Comparison of ENCODE assay signal across 19 cellular contexts in the genomic region with DNA sequence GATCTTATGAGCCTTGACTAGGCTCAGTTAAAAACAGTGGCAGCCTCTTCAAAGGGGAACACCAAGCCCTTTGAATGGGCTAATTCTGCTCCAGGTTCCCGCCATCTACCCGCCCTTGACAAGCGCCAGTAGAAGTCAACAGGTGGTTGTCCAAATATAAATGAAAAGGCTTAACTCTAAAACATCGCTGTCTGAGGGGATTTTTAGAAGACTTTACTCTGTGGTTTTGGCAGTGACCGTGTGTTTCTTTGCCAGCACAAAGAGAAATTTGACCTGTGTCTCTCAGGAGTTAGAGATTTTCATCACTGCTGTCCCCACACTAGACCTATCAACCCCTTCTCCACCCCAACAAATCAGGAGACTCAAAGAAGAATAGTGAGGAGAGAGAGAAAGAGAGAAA. TPM values are rescaled to one million over a fixed set of nuclear protein-coding genes. Genes with fewer than 3 reads are reported as not detected.
DNase-seq lines count a peak whose midpoint lies in the region; ATAC-seq and TF ChIP-seq lines count a peak whose summit lies in the region.
"Had no signal": no experiment of that assay in that cellular context is flagged by ENCODE, and none has a peak within 500 bp of the region (broad histone marks: within the 10 kb centered on the region; RNA-seq: fewer than 3 reads in every experiment).

No MANE protein-coding gene starts in this region.

- TF ChIP-seq CTCF in WERI-Rb-1 (IDR thresholded peaks at IDR 0.05; ENCODE audit: low read depth, low read length): no peak

- ATAC-seq in GM21786 (IDR thresholded peaks at IDR 0.05; ENCODE audit: unreplicated experiment) (peak; percentile 33), HG03565 (IDR thresholded peaks at IDR 0.05; ENCODE audit: unreplicated experiment) (peak; percentile 30)

- DNase-seq in NCI-H1092 treated with DMSO at 0.1 percent for 48 hours (lab: John Stamatoyannopoulos, UW) (peak; percentile 19), NCI-H1092 (lab: John Stamatoyannopoulos, UW) (no peak), myocyte (ENCODE audit: low read depth) (peak; percentile 82), NCI-H128 (lab: John Stamatoyannopoulos, UW; ENCODE audit: unreplicated experiment) (no peak), WERI-Rb-1 (no peak)
- DNase-seq in activated effector memory CD4-positive, alpha-beta T cell treated with Interleukin-2 at 50 U/mL for 16 hours: no peak
- DNase-seq: activated CD4-positive, alpha-beta memory T cell treated with anti-CD3 and anti-CD28 coated beads, Interleukin-2, amount 10 ng/mL, durations not matched to agents 7 days and 5 days; colonic mucosa; immature natural killer cell; NCI-H146; NK-92 treated with Interleukin-12 subunit alpha and Interleukin-12 subunit beta, amount 100 ng/mL, for 24 hours; SHP77; transverse colon had no signal

- H3K36me3 ChIP-seq in WERI-Rb-1: no peaks in the 10 kb centered on the region
- H3K36me3 ChIP-seq: colonic mucosa, neural progenitor cell, right atrium auricular region, transverse colon had no signal

- H3K9me3 ChIP-seq in WERI-Rb-1 (ENCODE audit: severe bottlenecking): no peaks in the 10 kb centered on the region
- H3K9me3 ChIP-seq: colonic mucosa, right atrium auricular region, transverse colon had no signal

- no peak overlapping the region for H3K27ac ChIP-seq in WERI-Rb-1
- H3K27ac ChIP-seq: colonic mucosa, epithelial cell of prostate, neural progenitor cell, right atrium auricular region, transverse colon had no signal

- no peaks in the 10 kb centered on the region for H3K27me3 ChIP-seq in WERI-Rb-1 (ENCODE audit: insufficient read depth, low read depth, severe bottlenecking)
- H3K27me3 ChIP-seq: colonic mucosa, neural progenitor cell, right atrium auricular region had no signal

- no peak overlapping the region for H3K4me3 ChIP-seq in WERI-Rb-1 (ENCODE audit: low read depth, low read length)
- H3K4me3 ChIP-seq: colonic mucosa, neural progenitor cell, right atrium auricular region, transverse colon had no signal

RNA-seq across cellular contexts. Expression of gene SIM1, which starts 19.8 kb away (rescaled TPM):
- 29.7 and 39.7 TPM in 2 replicates for total RNA-seq in myocyte
- 2.8 TPM for polyA plus RNA-seq in myocyte (2012)
- total RNA-seq: A172, right atrium auricular region, transverse colon had no signal
- polyA plus RNA-seq: immature natural killer cell had no signal

Comparison
In these comparisons a context has a peak if more than half of its experiments do, and no peak if none do; other contexts are left out.
1. DNase-seq: peak in NCI-H1092 treated with DMSO at 0.1 percent for 48 hours (single experiment) and myocyte (single experiment); none in NCI-H1092 (single experiment), NCI-H128 (single experiment), WERI-Rb-1 (single experiment) and activated effector memory CD4-positive, alpha-beta T cell treated with Interleukin-2 at 50 U/mL for 16 hours (single experiment).